In the genomic region with DNA sequence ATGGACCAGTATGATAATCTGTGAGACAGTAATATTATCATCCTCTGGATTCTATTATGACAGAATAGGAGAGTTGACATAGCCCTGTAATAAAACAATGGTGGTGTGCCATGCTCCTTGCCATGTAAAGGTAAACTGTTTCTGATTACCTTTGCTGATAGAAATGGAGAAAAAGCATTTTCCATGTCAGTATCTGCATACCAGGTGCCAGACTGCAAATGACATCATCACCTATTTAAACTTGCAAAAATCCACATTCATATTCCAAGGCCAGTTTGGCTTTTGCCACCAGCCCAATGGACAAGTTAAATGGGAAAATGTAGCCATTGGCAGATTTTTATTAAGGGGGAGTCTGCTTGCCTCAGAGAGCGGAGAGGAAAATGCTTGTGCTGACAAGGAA, we compare ENCODE assay signal across 1 cellular context.
TF ChIP-seq lines count a peak whose summit lies in the region.

No MANE protein-coding gene starts in this region.

TF ChIP-seq in GM23338, 12 proteins besides CTCF, POLR2A, EP300 and RAD21 (continued from another document):
- TF ChIP-seq NANOG (IDR thresholded peaks at IDR 0.05; ENCODE audit: borderline replicate concordance) (no peak), POLR2AphosphoS5 (IDR thresholded peaks at IDR 0.05; ENCODE audit: low read depth) (no peak), EZH2phosphoT487 (IDR thresholded peaks at IDR 0.05; ENCODE audit: unreplicated experiment) (no peak), CREB1 (CRISPR knock-in tag; IDR thresholded peaks at IDR 0.05; ENCODE audit: low read depth) (no peak), ZNF331 (CRISPR knock-in tag; IDR thresholded peaks at IDR 0.05; ENCODE audit: low read depth) (no peak)
- TF ChIP-seq, protein P1, sequence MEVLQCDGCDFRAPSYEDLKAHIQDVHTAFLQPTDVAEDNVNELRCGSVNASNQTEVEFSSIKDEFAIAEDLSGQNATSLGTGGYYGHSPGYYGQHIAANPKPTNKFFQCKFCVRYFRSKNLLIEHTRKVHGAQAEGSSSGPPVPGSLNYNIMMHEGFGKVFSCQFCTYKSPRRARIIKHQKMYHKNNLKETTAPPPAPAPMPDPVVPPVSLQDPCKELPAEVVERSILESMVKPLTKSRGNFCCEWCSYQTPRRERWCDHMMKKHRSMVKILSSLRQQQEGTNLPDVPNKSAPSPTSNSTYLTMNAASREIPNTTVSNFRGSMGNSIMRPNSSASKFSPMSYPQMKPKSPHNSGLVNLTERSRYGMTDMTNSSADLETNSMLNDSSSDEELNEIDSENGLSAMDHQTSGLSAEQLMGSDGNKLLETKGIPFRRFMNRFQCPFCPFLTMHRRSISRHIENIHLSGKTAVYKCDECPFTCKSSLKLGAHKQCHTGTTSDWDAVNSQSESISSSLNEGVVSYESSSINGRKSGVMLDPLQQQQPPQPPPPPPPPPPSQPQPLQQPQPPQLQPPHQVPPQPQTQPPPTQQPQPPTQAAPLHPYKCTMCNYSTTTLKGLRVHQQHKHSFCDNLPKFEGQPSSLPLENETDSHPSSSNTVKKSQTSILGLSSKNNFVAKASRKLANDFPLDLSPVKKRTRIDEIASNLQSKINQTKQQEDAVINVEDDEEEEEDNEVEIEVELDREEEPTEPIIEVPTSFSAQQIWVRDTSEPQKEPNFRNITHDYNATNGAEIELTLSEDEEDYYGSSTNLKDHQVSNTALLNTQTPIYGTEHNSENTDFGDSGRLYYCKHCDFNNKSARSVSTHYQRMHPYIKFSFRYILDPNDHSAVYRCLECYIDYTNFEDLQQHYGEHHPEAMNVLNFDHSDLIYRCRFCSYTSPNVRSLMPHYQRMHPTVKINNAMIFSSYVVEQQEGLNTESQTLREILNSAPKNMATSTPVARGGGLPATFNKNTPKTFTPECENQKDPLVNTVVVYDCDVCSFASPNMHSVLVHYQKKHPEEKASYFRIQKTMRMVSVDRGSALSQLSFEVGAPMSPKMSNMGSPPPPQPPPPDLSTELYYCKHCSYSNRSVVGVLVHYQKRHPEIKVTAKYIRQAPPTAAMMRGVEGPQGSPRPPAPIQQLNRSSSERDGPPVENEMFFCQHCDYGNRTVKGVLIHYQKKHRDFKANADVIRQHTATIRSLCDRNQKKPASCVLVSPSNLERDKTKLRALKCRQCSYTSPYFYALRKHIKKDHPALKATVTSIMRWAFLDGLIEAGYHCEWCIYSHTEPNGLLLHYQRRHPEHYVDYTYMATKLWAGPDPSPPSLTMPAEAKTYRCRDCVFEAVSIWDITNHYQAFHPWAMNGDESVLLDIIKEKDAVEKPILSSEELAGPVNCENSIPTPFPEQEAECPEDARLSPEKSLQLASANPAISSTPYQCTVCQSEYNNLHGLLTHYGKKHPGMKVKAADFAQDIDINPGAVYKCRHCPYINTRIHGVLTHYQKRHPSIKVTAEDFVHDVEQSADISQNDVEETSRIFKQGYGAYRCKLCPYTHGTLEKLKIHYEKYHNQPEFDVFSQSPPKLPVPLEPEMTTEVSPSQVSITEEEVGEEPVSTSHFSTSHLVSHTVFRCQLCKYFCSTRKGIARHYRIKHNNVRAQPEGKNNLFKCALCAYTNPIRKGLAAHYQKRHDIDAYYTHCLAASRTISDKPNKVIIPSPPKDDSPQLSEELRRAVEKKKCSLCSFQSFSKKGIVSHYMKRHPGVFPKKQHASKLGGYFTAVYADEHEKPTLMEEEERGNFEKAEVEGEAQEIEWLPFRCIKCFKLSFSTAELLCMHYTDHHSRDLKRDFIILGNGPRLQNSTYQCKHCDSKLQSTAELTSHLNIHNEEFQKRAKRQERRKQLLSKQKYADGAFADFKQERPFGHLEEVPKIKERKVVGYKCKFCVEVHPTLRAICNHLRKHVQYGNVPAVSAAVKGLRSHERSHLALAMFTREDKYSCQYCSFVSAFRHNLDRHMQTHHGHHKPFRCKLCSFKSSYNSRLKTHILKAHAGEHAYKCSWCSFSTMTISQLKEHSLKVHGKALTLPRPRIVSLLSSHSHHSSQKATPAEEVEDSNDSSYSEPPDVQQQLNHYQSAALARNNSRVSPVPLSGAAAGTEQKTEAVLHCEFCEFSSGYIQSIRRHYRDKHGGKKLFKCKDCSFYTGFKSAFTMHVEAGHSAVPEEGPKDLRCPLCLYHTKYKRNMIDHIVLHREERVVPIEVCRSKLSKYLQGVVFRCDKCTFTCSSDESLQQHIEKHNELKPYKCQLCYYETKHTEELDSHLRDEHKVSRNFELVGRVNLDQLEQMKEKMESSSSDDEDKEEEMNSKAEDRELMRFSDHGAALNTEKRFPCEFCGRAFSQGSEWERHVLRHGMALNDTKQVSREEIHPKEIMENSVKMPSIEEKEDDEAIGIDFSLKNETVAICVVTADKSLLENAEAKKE (CRISPR knock-in tag; IDR thresholded peaks at IDR 0.05), result no peak
